1 cellular context compared by ENCODE assay signal in the genomic region with DNA sequence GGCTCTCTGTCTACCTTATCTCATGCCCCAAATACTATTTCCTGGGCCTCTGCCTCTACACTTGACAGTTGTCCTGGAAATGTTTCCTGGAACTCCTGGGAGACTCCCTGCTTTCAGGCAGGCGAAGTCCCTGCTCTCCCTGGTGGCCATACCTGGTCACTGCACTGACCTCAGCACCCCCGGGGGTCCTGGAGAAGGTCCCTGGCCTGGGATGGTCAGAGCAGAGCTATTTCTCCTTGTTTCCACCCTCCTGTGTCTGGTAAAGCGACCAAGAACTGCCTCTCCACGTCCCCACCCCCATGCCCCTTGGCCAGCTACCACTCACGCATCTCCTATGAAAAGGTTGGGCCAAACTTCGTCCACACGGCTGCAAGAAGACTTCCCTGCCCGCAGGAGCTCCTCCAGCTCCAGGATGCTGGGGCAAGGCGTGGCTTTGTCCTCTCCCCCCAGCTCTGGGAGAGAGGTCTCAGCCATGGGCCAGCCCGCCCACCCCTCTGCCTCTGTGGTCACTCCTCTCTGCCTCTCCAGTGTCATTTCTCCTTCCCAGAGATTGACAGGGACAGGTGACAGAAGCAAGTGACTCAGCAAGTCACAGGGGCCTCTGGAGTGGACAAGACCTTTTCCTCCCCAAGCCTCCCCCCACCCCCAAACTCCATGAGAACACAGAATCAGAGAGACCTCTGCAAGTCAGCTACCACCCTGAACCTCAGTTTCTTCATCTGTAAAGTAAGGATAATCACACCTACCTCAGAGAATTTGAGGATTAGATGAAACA.
TF ChIP-seq lines count a peak whose summit lies in the region.

No MANE protein-coding gene starts in this region.

TF ChIP-seq in HepG2, 621 proteins besides CTCF, POLR2A, EP300 and RAD21 (continued from another document and continues in another):
- TF ChIP-seq, protein P1, sequence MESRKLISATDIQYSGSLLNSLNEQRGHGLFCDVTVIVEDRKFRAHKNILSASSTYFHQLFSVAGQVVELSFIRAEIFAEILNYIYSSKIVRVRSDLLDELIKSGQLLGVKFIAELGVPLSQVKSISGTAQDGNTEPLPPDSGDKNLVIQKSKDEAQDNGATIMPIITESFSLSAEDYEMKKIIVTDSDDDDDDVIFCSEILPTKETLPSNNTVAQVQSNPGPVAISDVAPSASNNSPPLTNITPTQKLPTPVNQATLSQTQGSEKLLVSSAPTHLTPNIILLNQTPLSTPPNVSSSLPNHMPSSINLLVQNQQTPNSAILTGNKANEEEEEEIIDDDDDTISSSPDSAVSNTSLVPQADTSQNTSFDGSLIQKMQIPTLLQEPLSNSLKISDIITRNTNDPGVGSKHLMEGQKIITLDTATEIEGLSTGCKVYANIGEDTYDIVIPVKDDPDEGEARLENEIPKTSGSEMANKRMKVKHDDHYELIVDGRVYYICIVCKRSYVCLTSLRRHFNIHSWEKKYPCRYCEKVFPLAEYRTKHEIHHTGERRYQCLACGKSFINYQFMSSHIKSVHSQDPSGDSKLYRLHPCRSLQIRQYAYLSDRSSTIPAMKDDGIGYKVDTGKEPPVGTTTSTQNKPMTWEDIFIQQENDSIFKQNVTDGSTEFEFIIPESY (CRISPR knock-in tag; IDR thresholded peaks at IDR 0.05): peak; percentile 4; the same call in 1 of the 2 replicates
- TF ChIP-seq ZNF614 (CRISPR knock-in tag; IDR thresholded peaks at IDR 0.05; ENCODE audit: borderline replicate concordance): 0 out of 2 replicates have a peak, but pooled peaks have one; percentile 39
- TF ChIP-seq FOXK2 (IDR thresholded peaks at IDR 0.05): no peak
- TF ChIP-seq KDM5A (IDR thresholded peaks at IDR 0.05; ENCODE audit: borderline replicate concordance, low read length): no peak
- no peak for TF ChIP-seq HMGXB3 (CRISPR knock-in tag; IDR thresholded peaks at IDR 0.05; ENCODE audit: borderline replicate concordance)
- no peak for TF ChIP-seq ZNF589 (CRISPR knock-in tag; conservative IDR thresholded peaks at IDR 0.05)
- peak; percentile 34; the same call in 1 of the 2 replicates for TF ChIP-seq ZNF598 (CRISPR knock-in tag; IDR thresholded peaks at IDR 0.05; ENCODE audit: borderline replicate concordance)
- TF ChIP-seq ATRX (CRISPR knock-in tag; IDR thresholded peaks at IDR 0.05; ENCODE audit: borderline replicate concordance): no peak
- no peak for TF ChIP-seq ZNF781 (CRISPR knock-in tag; IDR thresholded peaks at IDR 0.05; ENCODE audit: borderline replicate concordance, not compliant biosample characterization)
- no peak for TF ChIP-seq KAT2B (IDR thresholded peaks at IDR 0.05; ENCODE audit: borderline replicate concordance, low read depth, low read length)
- no peak for TF ChIP-seq HDAC6 (IDR thresholded peaks at IDR 0.05; ENCODE audit: low read depth, low read length)
- TF ChIP-seq REXO4 (CRISPR knock-in tag; IDR thresholded peaks at IDR 0.05; ENCODE audit: borderline replicate concordance): no peak
- no peak for TF ChIP-seq CHD2 (IDR thresholded peaks at IDR 0.05; ENCODE audit: low read depth, low read length)
- TF ChIP-seq KLF13 (CRISPR knock-in tag; IDR thresholded peaks at IDR 0.05): no peak
- TF ChIP-seq NR2F1 (CRISPR knock-in tag; IDR thresholded peaks at IDR 0.05): no peak
- TF ChIP-seq, protein P2, sequence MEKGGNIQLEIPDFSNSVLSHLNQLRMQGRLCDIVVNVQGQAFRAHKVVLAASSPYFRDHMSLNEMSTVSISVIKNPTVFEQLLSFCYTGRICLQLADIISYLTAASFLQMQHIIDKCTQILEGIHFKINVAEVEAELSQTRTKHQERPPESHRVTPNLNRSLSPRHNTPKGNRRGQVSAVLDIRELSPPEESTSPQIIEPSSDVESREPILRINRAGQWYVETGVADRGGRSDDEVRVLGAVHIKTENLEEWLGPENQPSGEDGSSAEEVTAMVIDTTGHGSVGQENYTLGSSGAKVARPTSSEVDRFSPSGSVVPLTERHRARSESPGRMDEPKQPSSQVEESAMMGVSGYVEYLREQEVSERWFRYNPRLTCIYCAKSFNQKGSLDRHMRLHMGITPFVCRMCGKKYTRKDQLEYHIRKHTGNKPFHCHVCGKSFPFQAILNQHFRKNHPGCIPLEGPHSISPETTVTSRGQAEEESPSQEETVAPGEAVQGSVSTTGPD (CRISPR knock-in tag; IDR thresholded peaks at IDR 0.05): no peak
- TF ChIP-seq, protein P3, sequence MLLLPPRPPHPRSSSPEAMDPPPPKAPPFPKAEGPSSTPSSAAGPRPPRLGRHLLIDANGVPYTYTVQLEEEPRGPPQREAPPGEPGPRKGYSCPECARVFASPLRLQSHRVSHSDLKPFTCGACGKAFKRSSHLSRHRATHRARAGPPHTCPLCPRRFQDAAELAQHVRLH (CRISPR knock-in tag; IDR thresholded peaks at IDR 0.05; ENCODE audit: borderline replicate concordance, low read depth): 0 out of 2 replicates have a peak, but pooled peaks have one; percentile 56
- no peak for TF ChIP-seq ASH2L (IDR thresholded peaks at IDR 0.05; ENCODE audit: insufficient read length, low read depth, low read length)
- no peak for TF ChIP-seq TP53 (CRISPR knock-in tag; conservative IDR thresholded peaks at IDR 0.05)
- peak; percentile 62 for TF ChIP-seq STAG1 (CRISPR knock-in tag; IDR thresholded peaks at IDR 0.05)
- TF ChIP-seq, protein P4, sequence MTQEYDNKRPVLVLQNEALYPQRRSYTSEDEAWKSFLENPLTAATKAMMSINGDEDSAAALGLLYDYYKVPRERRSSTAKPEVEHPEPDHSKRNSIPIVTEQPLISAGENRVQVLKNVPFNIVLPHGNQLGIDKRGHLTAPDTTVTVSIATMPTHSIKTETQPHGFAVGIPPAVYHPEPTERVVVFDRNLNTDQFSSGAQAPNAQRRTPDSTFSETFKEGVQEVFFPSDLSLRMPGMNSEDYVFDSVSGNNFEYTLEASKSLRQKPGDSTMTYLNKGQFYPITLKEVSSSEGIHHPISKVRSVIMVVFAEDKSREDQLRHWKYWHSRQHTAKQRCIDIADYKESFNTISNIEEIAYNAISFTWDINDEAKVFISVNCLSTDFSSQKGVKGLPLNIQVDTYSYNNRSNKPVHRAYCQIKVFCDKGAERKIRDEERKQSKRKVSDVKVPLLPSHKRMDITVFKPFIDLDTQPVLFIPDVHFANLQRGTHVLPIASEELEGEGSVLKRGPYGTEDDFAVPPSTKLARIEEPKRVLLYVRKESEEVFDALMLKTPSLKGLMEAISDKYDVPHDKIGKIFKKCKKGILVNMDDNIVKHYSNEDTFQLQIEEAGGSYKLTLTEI (CRISPR knock-in tag; conservative IDR thresholded peaks at IDR 0.05): no peak
- TF ChIP-seq SRSF1 (optimal IDR thresholded peaks at IDR 0.05; ENCODE audit: low read depth, low read length): no peak
- TF ChIP-seq HNRNPUL1 (IDR thresholded peaks at IDR 0.05; ENCODE audit: low read depth, low read length): no peak
- TF ChIP-seq ATAD3A (CRISPR knock-in tag; IDR thresholded peaks at IDR 0.05): no peak
- TF ChIP-seq SALL1 (CRISPR knock-in tag; IDR thresholded peaks at IDR 0.05): peak; percentile 37; the same call in 1 of the 2 replicates
- TF ChIP-seq ZNF234 (CRISPR knock-in tag; conservative IDR thresholded peaks at IDR 0.05): 0 out of 2 replicates have a peak, but pooled peaks have one; percentile 38
- TF ChIP-seq TBX2 (CRISPR knock-in tag; IDR thresholded peaks at IDR 0.05; ENCODE audit: borderline replicate concordance): 0 out of 2 replicates have a peak, but pooled peaks have one; percentile 18
- no peak for TF ChIP-seq ZNF570 (CRISPR knock-in tag; IDR thresholded peaks at IDR 0.05; ENCODE audit: borderline replicate concordance)
- TF ChIP-seq ZNF121 (CRISPR knock-in tag; IDR thresholded peaks at IDR 0.05): no peak
- peak; percentile 82 for TF ChIP-seq XRCC5 (optimal IDR thresholded peaks at IDR 0.05; ENCODE audit: low read length)
- no peak for TF ChIP-seq ZNF792 (CRISPR knock-in tag; IDR thresholded peaks at IDR 0.05)
- TF ChIP-seq ATF7 (IDR thresholded peaks at IDR 0.05): no peak
- no peak for TF ChIP-seq ATF7 (CRISPR knock-in tag; IDR thresholded peaks at IDR 0.05)
- TF ChIP-seq ZNF710 (CRISPR knock-in tag; IDR thresholded peaks at IDR 0.05; ENCODE audit: borderline replicate concordance): no peak
- TF ChIP-seq KMT2B (CRISPR knock-in tag; IDR thresholded peaks at IDR 0.05): no peak; the same call in 1 of the 2 replicates
- no peak for TF ChIP-seq POLR2AphosphoS5 (IDR thresholded peaks at IDR 0.05; ENCODE audit: low read depth, low read length)
- TF ChIP-seq ZNF224 (CRISPR knock-in tag; IDR thresholded peaks at IDR 0.05): no peak
- TF ChIP-seq YEATS4 (CRISPR knock-in tag; IDR thresholded peaks at IDR 0.05; ENCODE audit: borderline replicate concordance): 0 out of 2 replicates have a peak, but pooled peaks have one; percentile 36
- no peak for TF ChIP-seq SP5 (CRISPR knock-in tag; IDR thresholded peaks at IDR 0.05; ENCODE audit: borderline replicate concordance, low read depth)
- TF ChIP-seq ZNF816 (CRISPR knock-in tag; IDR thresholded peaks at IDR 0.05; ENCODE audit: borderline replicate concordance): no peak
- no peak for TF ChIP-seq CEBPB (IDR thresholded peaks at IDR 0.05; ENCODE audit: borderline replicate concordance, low read depth, low read length)
- TF ChIP-seq MTF2 (CRISPR knock-in tag; IDR thresholded peaks at IDR 0.05; ENCODE audit: borderline replicate concordance): no peak
- TF ChIP-seq SIN3B (IDR thresholded peaks at IDR 0.05; ENCODE audit: low read length): no peak
- TF ChIP-seq, protein P5, sequence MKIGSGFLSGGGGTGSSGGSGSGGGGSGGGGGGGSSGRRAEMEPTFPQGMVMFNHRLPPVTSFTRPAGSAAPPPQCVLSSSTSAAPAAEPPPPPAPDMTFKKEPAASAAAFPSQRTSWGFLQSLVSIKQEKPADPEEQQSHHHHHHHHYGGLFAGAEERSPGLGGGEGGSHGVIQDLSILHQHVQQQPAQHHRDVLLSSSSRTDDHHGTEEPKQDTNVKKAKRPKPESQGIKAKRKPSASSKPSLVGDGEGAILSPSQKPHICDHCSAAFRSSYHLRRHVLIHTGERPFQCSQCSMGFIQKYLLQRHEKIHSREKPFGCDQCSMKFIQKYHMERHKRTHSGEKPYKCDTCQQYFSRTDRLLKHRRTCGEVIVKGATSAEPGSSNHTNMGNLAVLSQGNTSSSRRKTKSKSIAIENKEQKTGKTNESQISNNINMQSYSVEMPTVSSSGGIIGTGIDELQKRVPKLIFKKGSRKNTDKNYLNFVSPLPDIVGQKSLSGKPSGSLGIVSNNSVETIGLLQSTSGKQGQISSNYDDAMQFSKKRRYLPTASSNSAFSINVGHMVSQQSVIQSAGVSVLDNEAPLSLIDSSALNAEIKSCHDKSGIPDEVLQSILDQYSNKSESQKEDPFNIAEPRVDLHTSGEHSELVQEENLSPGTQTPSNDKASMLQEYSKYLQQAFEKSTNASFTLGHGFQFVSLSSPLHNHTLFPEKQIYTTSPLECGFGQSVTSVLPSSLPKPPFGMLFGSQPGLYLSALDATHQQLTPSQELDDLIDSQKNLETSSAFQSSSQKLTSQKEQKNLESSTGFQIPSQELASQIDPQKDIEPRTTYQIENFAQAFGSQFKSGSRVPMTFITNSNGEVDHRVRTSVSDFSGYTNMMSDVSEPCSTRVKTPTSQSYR (CRISPR knock-in tag; IDR thresholded peaks at IDR 0.05; ENCODE audit: borderline replicate concordance): no peak
- TF ChIP-seq SAP130 (CRISPR knock-in tag; IDR thresholded peaks at IDR 0.05; ENCODE audit: low read depth): peak; percentile 50; the same call in 1 of the 2 replicates
- TF ChIP-seq SALL2 (CRISPR knock-in tag; IDR thresholded peaks at IDR 0.05): no peak
- no peak for TF ChIP-seq MZF1 (CRISPR knock-in tag; IDR thresholded peaks at IDR 0.05; ENCODE audit: borderline replicate concordance)
- TF ChIP-seq SRSF4 (IDR thresholded peaks at IDR 0.05; ENCODE audit: low read depth, low read length, poor library complexity, severe bottlenecking): no peak
